9 cellular contexts compared by ENCODE assay signal in the genomic region with DNA sequence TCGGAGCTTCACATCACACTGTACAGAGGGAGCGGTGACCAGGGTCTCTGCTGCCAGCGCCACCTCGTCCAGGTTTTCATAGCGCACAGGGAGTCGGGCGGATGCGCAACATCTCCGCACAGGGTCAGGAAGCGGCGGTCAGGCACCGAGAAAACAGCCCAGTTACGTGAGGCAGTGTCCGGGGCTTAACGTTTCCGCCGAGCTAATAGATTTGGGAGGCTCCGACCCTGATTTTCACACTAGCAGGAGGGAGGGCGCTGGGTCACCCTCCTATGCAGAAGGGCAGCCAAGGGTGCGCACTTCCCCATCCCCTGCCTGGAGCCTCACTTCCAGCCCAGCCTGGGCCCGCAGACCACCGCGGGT. TPM values are rescaled to one million over a fixed set of nuclear protein-coding genes. Genes with fewer than 3 reads are reported as not detected.
DNase-seq lines count a peak whose midpoint lies in the region; ATAC-seq and TF ChIP-seq lines count a peak whose summit lies in the region.
"Had no signal": no experiment of that assay in that cellular context is flagged by ENCODE, and none has a peak within 500 bp of the region (broad histone marks: within the 10 kb centered on the region; RNA-seq: fewer than 3 reads in every experiment).

No MANE protein-coding gene starts in this region.

- no peaks in the 10 kb centered on the region for H3K9me3 ChIP-seq in tibial artery

- no peaks in the 10 kb centered on the region for H3K9me3 Mint-ChIP-seq in activated T-cell treated with anti-CD3 and anti-CD28 coated beads, Interleukin-2, amount 50 U/mL, for 4 hours

- peaks cover 81% of the 10 kb centered on the region for H3K27me3 Mint-ChIP-seq in activated T-cell treated with anti-CD3 and anti-CD28 coated beads, Interleukin-2, amount 50 U/mL, for 4 hours (ENCODE audit: low read depth)

- ATAC-seq in activated T-cell treated with anti-CD3 and anti-CD28 coated beads, Interleukin-2, amount 50 U/mL, for 4 hours = peak; percentile 26 to 44
- ATAC-seq in activated CD4-positive, CD25-positive, alpha-beta regulatory T cell treated with anti-CD3 and anti-CD28 coated beads, Interleukin-2, amount 50 U/mL, for 24 hours = no peak

- no peak for DNase-seq in activated T-cell treated with anti-CD3 and anti-CD28 coated beads, Interleukin-2, amount 50 U/mL, for 4 hours
- DNase-seq in activated T-cell treated with anti-CD3 and anti-CD28 coated beads, Interleukin-2, amount 50 U/mL, for 1 hour = no peak
- DNase-seq in astrocyte of the cerebellum (ENCODE audit: low read depth) (no peak), lower leg skin (ENCODE audit: low spot score in 2 of 2) (peak in 1 of 2 donors; percentile 86), tibial artery (no peak), NCI-H2107 (lab: John Stamatoyannopoulos, UW) (no peak)
- DNase-seq in activated CD4-positive, CD25-positive, alpha-beta regulatory T cell treated with anti-CD3 and anti-CD28 coated beads, Interleukin-2, amount 50 U/mL, for 72 hours = no peak
- DNase-seq: activated gamma-delta T cell had no signal

- 2 to 4% methylated on average over 8 to 16 of the region's 23 CpGs for WGBS in lower leg skin, 2 donors

- peaks cover 16% of the 10 kb centered on the region for H3K4me1 Mint-ChIP-seq in activated T-cell treated with anti-CD3 and anti-CD28 coated beads, Interleukin-2, amount 50 U/mL, for 4 hours (ENCODE audit: low read depth)

- no peaks in the 10 kb centered on the region for H3K36me3 ChIP-seq in tibial artery

- in situ Hi-C loops in astrocyte of the cerebellum (cut with HindIII; ENCODE audit: low sequenced_read_pairs) = no loop called here

- H3K36me3 Mint-ChIP-seq in activated T-cell treated with anti-CD3 and anti-CD28 coated beads, Interleukin-2, amount 50 U/mL, for 4 hours (ENCODE audit: insufficient read depth) = no peaks in the 10 kb centered on the region

- H3K4me3 ChIP-seq in astrocyte of the cerebellum (ENCODE audit: low read depth, low read length) (peak overlapping the region; percentile 38), lower leg skin (ENCODE audit: low read depth, poor library complexity, severe bottlenecking) (peak overlapping the region; percentile 14), tibial artery (peak overlapping the region; percentile 33 to 57)

- H3K27ac ChIP-seq in tibial artery = no peak overlapping the region

- H3K27me3 ChIP-seq in tibial artery = peaks cover 0 to 80% of the 10 kb centered on the region in 2 donors

- no peak for TF ChIP-seq POLR2A in lower leg skin (IDR thresholded peaks at IDR 0.05)

- intact Hi-C loops in lower leg skin (cut with DNase I; ENCODE audit: low total_unique reads) = no loop called here
- intact Hi-C loops in tibial artery (cut with DNase I; ENCODE audit: low total_unique reads) = no loop called here

- TF ChIP-seq CTCF in astrocyte of the cerebellum (IDR thresholded peaks at IDR 0.05; ENCODE audit: low read depth, low read length, missing control alignments) = no peak
- no peak for TF ChIP-seq CTCF in lower leg skin (IDR thresholded peaks at IDR 0.05)
- no peak for TF ChIP-seq CTCF in tibial artery (IDR thresholded peaks at IDR 0.05)

- H3K4me3 Mint-ChIP-seq in activated T-cell treated with anti-CD3 and anti-CD28 coated beads, Interleukin-2, amount 50 U/mL, for 4 hours = peak overlapping the region; percentile 40

- H3K4me1 ChIP-seq in tibial artery = peaks cover 0 to 19% (median 17%) of the 10 kb centered on the region in 4 donors

RNA-seq across cellular contexts. Expression of a gene that starts 13.7 kb away (rescaled TPM):
- under 1 TPM in 2 of 3 donors, not detected in 1; 0.13 to 0.35 TPM for total RNA-seq in activated T-cell treated with anti-CD3 and anti-CD28 coated beads, Interleukin-2, amount 50 U/mL, for 4 hours
- 10 to 100 TPM; 11.7 to 26.6 (median 16.2) TPM for total RNA-seq in lower leg skin

Comparison
In these comparisons a context has a peak if more than half of its experiments do, and no peak if none do; other contexts are left out.
1. ATAC-seq: peak in activated T-cell treated with anti-CD3 and anti-CD28 coated beads, Interleukin-2, amount 50 U/mL, for 4 hours (2 of 2); none in activated CD4-positive, CD25-positive, alpha-beta regulatory T cell treated with anti-CD3 and anti-CD28 coated beads, Interleukin-2, amount 50 U/mL, for 24 hours (0 of 2).
2. RNA of a gene that starts 13.7 kb away (total RNA-seq): 11.7 to 26.6 TPM in lower leg skin; 0.13 to 0.35 TPM in activated T-cell treated with anti-CD3 and anti-CD28 coated beads, Interleukin-2, amount 50 U/mL, for 4 hours; every median in the first group is over 4 times any median in the second.
3. Peak in every context shown above with its lines, with median percentiles within 50 percentile points of each other: H3K4me3 ChIP-seq.